Comparison of ENCODE assay signal across 15 cellular contexts in the genomic region with DNA sequence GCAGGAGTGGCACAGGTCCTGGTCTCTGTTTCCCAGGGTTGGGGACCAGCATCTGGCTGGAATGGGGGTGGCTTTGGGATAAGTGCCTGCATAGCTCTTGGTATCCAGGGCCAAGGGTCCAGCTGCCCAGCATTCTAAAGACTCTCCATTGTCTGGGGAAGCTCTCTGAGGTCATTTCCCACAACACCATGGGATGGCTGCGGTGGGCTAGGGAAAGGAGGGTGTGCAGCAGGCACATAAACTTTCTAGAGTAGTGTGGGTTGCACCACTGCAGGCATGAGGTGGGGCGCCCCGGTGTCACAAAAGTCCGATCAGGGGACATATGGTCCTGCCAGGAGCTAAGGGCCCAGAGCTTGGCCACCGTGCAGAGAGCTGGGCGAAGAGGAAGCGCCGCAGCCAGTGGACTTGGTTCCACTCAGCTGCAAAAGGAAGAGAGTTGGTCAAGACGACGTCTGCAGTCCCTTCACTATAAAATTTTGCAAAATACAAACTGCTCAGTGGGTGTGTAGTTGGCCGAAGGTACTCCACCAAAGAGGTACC. TPM values are rescaled to one million over a fixed set of nuclear protein-coding genes. Genes with fewer than 3 reads are reported as not detected.
DNase-seq lines count a peak whose midpoint lies in the region; ATAC-seq and TF ChIP-seq lines count a peak whose summit lies in the region.
"Had no signal": no experiment of that assay in that cellular context is flagged by ENCODE, and none has a peak within 500 bp of the region (broad histone marks: within the 10 kb centered on the region; RNA-seq: fewer than 3 reads in every experiment).

No MANE protein-coding gene starts in this region.

- CTCF ChIA-PET in WTC11 (lab: Charles Lee): interaction anchor here (1.1 to 4.2 kb wide), 5 partner anchors 15 to 181 kb away, joined by 3 to 60 read pairs (median 4); a partner anchor contains a TSS
- CTCF ChIA-PET in CD8-positive, alpha-beta T cell (lab: Charles Lee): interaction anchor here (1.2 kb wide), 1 partner anchor 17 kb away, joined by 3 read pairs; no protein-coding TSS in a partner anchor

- no peaks in the 10 kb centered on the region for H3K36me3 ChIP-seq in lower lobe of right lung
- H3K36me3 ChIP-seq in CD8-positive, alpha-beta T cell (ENCODE audit: insufficient read depth, low read length): no peaks in the 10 kb centered on the region

- H3K4me1 Mint-ChIP-seq in WTC11: peaks cover 38% of the 10 kb centered on the region
- no peaks in the 10 kb centered on the region for H3K4me1 Mint-ChIP-seq in CD8-positive, alpha-beta T cell (ENCODE audit: low read depth)
- peaks cover 6 to 15% of the 10 kb centered on the region in 2 donors for H3K4me1 Mint-ChIP-seq in stimulated activated naive B cell treated with anti-CD40 and anti-IgM and Interleukin-4, amounts not matched to agents 10 μg/mL and 1 μg/mL and 100 μg/mL, for 72 hours
- H3K4me1 Mint-ChIP-seq: B cell had no signal

- no peaks in the 10 kb centered on the region for H3K4me1 ChIP-seq in lower lobe of right lung
- no peaks in the 10 kb centered on the region for H3K4me1 ChIP-seq in CD8-positive, alpha-beta T cell (ENCODE audit: insufficient read depth, low read length)

- H3K27ac Mint-ChIP-seq in WTC11: no peak overlapping the region
- no peak overlapping the region for H3K27ac Mint-ChIP-seq in CD8-positive, alpha-beta T cell
- H3K27ac Mint-ChIP-seq in stimulated activated naive B cell treated with anti-CD40 and anti-IgM and Interleukin-4, amounts not matched to agents 10 μg/mL and 1 μg/mL and 100 μg/mL, for 72 hours: no peak overlapping the region
- H3K27ac Mint-ChIP-seq: B cell, CD14-positive monocyte had no signal

- DNase-seq in HL-60 (ENCODE audit: low read depth in 1 of 2, low spot score in 1 of 2) (no peak), WTC11 (ENCODE audit: low spot score) (peak; percentile 5), lower lobe of right lung (peak; percentile 41), RPMI8226 (no peak)
- no peak for DNase-seq in stimulated activated CD4-positive, alpha-beta T cell treated with anti-CD3 and anti-CD28 coated beads, Interleukin-1b, Interleukin-23, amount 100 ng/mL, for 48 hours
- no peak for DNase-seq in CD8-positive, alpha-beta T cell
- no peak for DNase-seq in stimulated activated naive B cell treated with anti-CD40 and anti-IgM and Interleukin-4, amounts not matched to agents 10 μg/mL and 1 μg/mL and 100 μg/mL, for 72 hours
- DNase-seq: DMS53, GM23248, IMR-90 had no signal

- no peak for ATAC-seq in WTC11
- ATAC-seq in lower lobe of right lung: no peak
- no peak for ATAC-seq in CD8-positive, alpha-beta T cell
- no peak for ATAC-seq in stimulated activated naive B cell treated with anti-CD40 and anti-IgM and Interleukin-4, amounts not matched to agents 10 μg/mL and 1 μg/mL and 100 μg/mL, for 72 hours (replicated peaks)

- no peak overlapping the region for H3K4me3 ChIP-seq in HL-60 (replicated peaks; ENCODE audit: insufficient read depth, low read length)
- no peak overlapping the region for H3K4me3 ChIP-seq in lower lobe of right lung
- H3K4me3 ChIP-seq in CD8-positive, alpha-beta T cell (ENCODE audit: low read depth, low read length): no peak overlapping the region
- H3K4me3 ChIP-seq: GM23248 had no signal

- POLR2A ChIA-PET in WTC11 (lab: Charles Lee): no interaction called here
- POLR2A ChIA-PET in CD8-positive, alpha-beta T cell (lab: Charles Lee): no interaction called here

- intact Hi-C loops in lower lobe of right lung (cut with DNase I): no loop called here
- intact Hi-C loops in CD8-positive, alpha-beta T cell (cut with DNase I, micrococcal nuclease): no loop called here

- no peaks in the 10 kb centered on the region for H3K9me3 ChIP-seq in lower lobe of right lung
- no peaks in the 10 kb centered on the region for H3K9me3 ChIP-seq in CD8-positive, alpha-beta T cell (ENCODE audit: low read length)

- H3K9me3 Mint-ChIP-seq in WTC11: peaks cover 4% of the 10 kb centered on the region; the same call in 1 of the 2 replicates
- H3K9me3 Mint-ChIP-seq in CD8-positive, alpha-beta T cell: no peaks in the 10 kb centered on the region
- H3K9me3 Mint-ChIP-seq in stimulated activated naive B cell treated with anti-CD40 and anti-IgM and Interleukin-4, amounts not matched to agents 10 μg/mL and 1 μg/mL and 100 μg/mL, for 72 hours: peaks cover 0 to 4% of the 10 kb centered on the region in 2 donors

- H3K36me3 Mint-ChIP-seq in WTC11: no peaks in the 10 kb centered on the region
- H3K36me3 Mint-ChIP-seq in CD8-positive, alpha-beta T cell: no peaks in the 10 kb centered on the region
- no peaks in the 10 kb centered on the region for H3K36me3 Mint-ChIP-seq in stimulated activated naive B cell treated with anti-CD40 and anti-IgM and Interleukin-4, amounts not matched to agents 10 μg/mL and 1 μg/mL and 100 μg/mL, for 72 hours
- H3K36me3 Mint-ChIP-seq: CD14-positive monocyte had no signal

- no peak for TF ChIP-seq CTCF in HL-60 (IDR thresholded peaks at IDR 0.05; ENCODE audit: insufficient read depth, low read length)
- no peak for TF ChIP-seq CTCF in WTC11 (IDR thresholded peaks at IDR 0.05)
- TF ChIP-seq CTCF in lower lobe of right lung (IDR thresholded peaks at IDR 0.05): no peak
- no peak for TF ChIP-seq CTCF in CD8-positive, alpha-beta T cell (IDR thresholded peaks at IDR 0.05)

- H3K4me3 Mint-ChIP-seq in WTC11: no peak overlapping the region
- no peak overlapping the region for H3K4me3 Mint-ChIP-seq in CD8-positive, alpha-beta T cell
- no peak overlapping the region for H3K4me3 Mint-ChIP-seq in stimulated activated naive B cell treated with anti-CD40 and anti-IgM and Interleukin-4, amounts not matched to agents 10 μg/mL and 1 μg/mL and 100 μg/mL, for 72 hours
- H3K4me3 Mint-ChIP-seq: B cell, CD14-positive monocyte had no signal

- H3K27me3 ChIP-seq in HL-60 (ENCODE audit: insufficient read depth, poor library complexity, severe bottlenecking) (no peaks in the 10 kb centered on the region), lower lobe of right lung (ENCODE audit: low read depth) (peaks cover 51% of the 10 kb centered on the region)
- H3K27me3 ChIP-seq in CD8-positive, alpha-beta T cell (ENCODE audit: insufficient read depth, low read length): peaks cover 9% of the 10 kb centered on the region

- H3K27me3 Mint-ChIP-seq in WTC11 (ENCODE audit: low read depth): peaks cover 96% of the 10 kb centered on the region
- H3K27me3 Mint-ChIP-seq in CD8-positive, alpha-beta T cell (ENCODE audit: low read depth): peaks cover 43% of the 10 kb centered on the region
- H3K27me3 Mint-ChIP-seq in stimulated activated naive B cell treated with anti-CD40 and anti-IgM and Interleukin-4, amounts not matched to agents 10 μg/mL and 1 μg/mL and 100 μg/mL, for 72 hours: peaks cover 62 to 78% of the 10 kb centered on the region in 2 donors

- H3K27ac ChIP-seq in HL-60 (replicated peaks) (peak overlapping the region; percentile 45), lower lobe of right lung (no peak overlapping the region)
- no peak overlapping the region for H3K27ac ChIP-seq in CD8-positive, alpha-beta T cell (ENCODE audit: low read depth, low read length)
- H3K27ac ChIP-seq: GM23248 had no signal

TF ChIP-seq in WTC11, 78 proteins besides CTCF, POLR2A, EP300 and RAD21:
- no peak for TF ChIP-seq OVOL2 (CRISPR knock-in tag; IDR thresholded peaks at IDR 0.05; ENCODE audit: borderline replicate concordance)
- TF ChIP-seq SMAD4 (CRISPR knock-in tag; IDR thresholded peaks at IDR 0.05): no peak
- TF ChIP-seq, protein P1, sequence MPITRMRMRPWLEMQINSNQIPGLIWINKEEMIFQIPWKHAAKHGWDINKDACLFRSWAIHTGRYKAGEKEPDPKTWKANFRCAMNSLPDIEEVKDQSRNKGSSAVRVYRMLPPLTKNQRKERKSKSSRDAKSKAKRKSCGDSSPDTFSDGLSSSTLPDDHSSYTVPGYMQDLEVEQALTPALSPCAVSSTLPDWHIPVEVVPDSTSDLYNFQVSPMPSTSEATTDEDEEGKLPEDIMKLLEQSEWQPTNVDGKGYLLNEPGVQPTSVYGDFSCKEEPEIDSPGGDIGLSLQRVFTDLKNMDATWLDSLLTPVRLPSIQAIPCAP (CRISPR knock-in tag; IDR thresholded peaks at IDR 0.05): no peak
- TF ChIP-seq RELA (CRISPR knock-in tag; IDR thresholded peaks at IDR 0.05; ENCODE audit: borderline replicate concordance): no peak
- TF ChIP-seq, protein P2, sequence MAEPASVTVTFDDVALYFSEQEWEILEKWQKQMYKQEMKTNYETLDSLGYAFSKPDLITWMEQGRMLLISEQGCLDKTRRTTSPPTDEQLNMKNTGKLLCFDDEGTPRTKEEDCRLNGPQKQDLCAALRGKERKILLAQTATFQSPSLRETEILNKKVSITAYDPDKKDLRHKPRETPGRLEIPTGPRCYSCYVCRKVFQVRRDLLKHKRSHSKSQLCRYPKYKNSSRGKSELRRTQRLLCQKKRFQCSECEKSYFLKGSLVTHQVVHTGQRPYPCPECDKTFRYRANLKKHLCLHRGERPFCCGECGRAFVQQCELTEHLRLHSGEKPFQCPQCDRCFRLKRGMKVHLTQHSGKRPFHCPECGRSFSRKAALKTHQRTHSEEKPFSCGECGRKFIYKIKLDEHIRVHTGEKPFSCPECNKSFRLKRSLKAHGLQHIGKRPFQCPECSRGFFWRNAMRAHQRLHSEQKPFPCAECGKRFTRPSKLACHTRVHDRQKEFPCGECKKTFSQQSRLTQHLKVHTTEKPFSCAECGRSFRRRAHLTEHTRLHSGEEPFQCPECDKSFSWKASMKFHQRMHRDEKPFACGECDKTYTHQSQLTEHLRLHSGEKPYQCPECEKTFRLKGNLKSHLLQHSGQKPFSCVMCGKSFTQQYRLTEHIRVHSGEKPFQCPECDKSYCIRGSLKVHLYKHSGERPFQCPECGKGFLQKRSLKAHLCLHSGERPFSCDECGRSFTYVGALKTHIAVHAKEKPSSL (CRISPR knock-in tag; conservative IDR thresholded peaks at IDR 0.05): no peak
- no peak for TF ChIP-seq GABPB1 (CRISPR knock-in tag; IDR thresholded peaks at IDR 0.05)

RNA-seq across cellular contexts. Expression of a gene that starts 25.5 kb away (rescaled TPM):
- total RNA-seq in WTC11 (2021): 86.6 to 104 TPM (median 87.6 TPM) in 3 replicates
- 44.8 TPM for total RNA-seq in lower lobe of right lung
- total RNA-seq in CD8-positive, alpha-beta T cell: 10 to 100 TPM; 54.1 to 58.7 TPM

RNA-seq across cellular contexts. Expression of a gene that starts 26.8 kb away (rescaled TPM):
- total RNA-seq in WTC11 (2021) (0.41 to 0.78 TPM (median 0.77 TPM) in 3 replicates), lower lobe of right lung (1.1 TPM)
- total RNA-seq in CD8-positive, alpha-beta T cell: not detected
- total RNA-seq: B cell, Daoy, GM23248, H7, HT-29, IMR-90 had no signal

RNA-seq across cellular contexts. Expression of a gene that starts 56.5 kb away (rescaled TPM):
- total RNA-seq in WTC11 (2021) (6.6 to 10.4 TPM (median 8.1 TPM) in 3 replicates), lower lobe of right lung (1.4 TPM)
- under 1 TPM; 0.19 to 0.30 TPM for total RNA-seq in CD8-positive, alpha-beta T cell

Comparison
In these comparisons a context has a peak if more than half of its experiments do, and no peak if none do; other contexts are left out.
1. DNase-seq: peak in WTC11 (single experiment) and lower lobe of right lung (single experiment); none in HL-60 (0 of 2), stimulated activated CD4-positive, alpha-beta T cell treated with anti-CD3 and anti-CD28 coated beads, Interleukin-1b, Interleukin-23, amount 100 ng/mL, for 48 hours (single experiment), CD8-positive, alpha-beta T cell (0 of 7), stimulated activated naive B cell treated with anti-CD40 and anti-IgM and Interleukin-4, amounts not matched to agents 10 μg/mL and 1 μg/mL and 100 μg/mL, for 72 hours (single experiment) and RPMI8226 (single experiment).